In genomic region chr7:10759120-10759519, GRCh38 we compare ENCODE assay signal across 9 cellular contexts.
"Had no signal": no experiment of that assay in that cellular context is flagged by ENCODE, and none has a peak within 500 bp of the region (broad histone marks: within the 10 kb centered on the region; RNA-seq: fewer than 3 reads in every experiment).

No MANE protein-coding gene starts in this region.

- H3K4me2 ChIP-seq: GM23338, KMS-11 had no signal

- H3K36me3 ChIP-seq: HAP-1 had no signal

- DNase-seq: H7, IMR-90, Karpas-422 had no signal

- H3K9ac ChIP-seq: KMS-11 had no signal

- FAIRE-seq: HepG2 had no signal

- H3K27ac ChIP-seq: HL-60, KMS-11 had no signal

- H3K4me3 ChIP-seq: GM23338, HAP-1 had no signal

- H3K4me1 ChIP-seq: HAP-1 had no signal

- ATAC-seq: GM23338, HCT116, HepG2 had no signal

- H2AFZ ChIP-seq: GM23338 had no signal
